In the genomic region with DNA sequence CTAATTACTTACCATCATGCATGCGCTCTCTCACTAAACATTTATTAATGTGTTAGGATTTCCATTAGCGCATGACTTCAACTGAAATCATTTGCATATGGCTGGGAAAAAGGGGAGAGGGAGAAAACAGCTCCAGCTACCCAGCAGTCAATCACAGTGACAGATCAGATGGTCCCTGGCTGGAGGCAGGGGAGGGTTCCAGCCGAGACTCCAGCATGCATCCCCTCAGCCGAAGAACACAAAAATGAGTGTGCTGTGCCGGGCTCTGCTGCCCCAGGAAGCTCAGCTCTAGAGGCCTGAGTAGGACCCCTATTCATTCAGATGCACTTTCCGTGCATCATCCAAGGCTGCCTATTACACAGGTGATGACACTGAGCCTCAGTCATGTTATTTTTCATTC, we compare ENCODE assay signal across 26 cellular contexts. TPM values are rescaled to one million over a fixed set of nuclear protein-coding genes. Genes with fewer than 3 reads are reported as not detected.
"Had no signal": no experiment of that assay in that cellular context is flagged by ENCODE, and none has a peak within 500 bp of the region (broad histone marks: within the 10 kb centered on the region; RNA-seq: fewer than 3 reads in every experiment).

No MANE protein-coding gene starts in this region.

- H3K27me3 ChIP-seq: colonic mucosa, esophagus squamous epithelium, gastrocnemius medialis, upper lobe of right lung had no signal

- FAIRE-seq: bronchial epithelial cell had no signal

- H3K9me3 Mint-ChIP-seq: activated B cell treated with CpG ODN at 0.5 μM for 24 hours; activated naive CD8-positive, alpha-beta T cell treated with anti-CD3 and anti-CD28 coated beads for 36 hours; activated T-cell treated with anti-CD3 and anti-CD28 coated beads, Interleukin-2, amount 50 U/mL, for 4 hours; activated T-helper 2 cell treated with anti-CD3 and anti-CD28 coated beads, Interferon-gamma antibody, Interleukin-2, Interleukin-4, amounts not matched to agents 10 μg/mL and 5 μg/mL and 100 μg/mL, durations not matched to agents 14 hours and 24 hours and 36 hours; naive thymus-derived CD8-positive, alpha-beta T cell had no signal

- DNase-seq: activated B cell treated with CpG ODN at 0.5 μM for 24 hours; activated CD4-positive, alpha-beta T cell treated with anti-CD3 and anti-CD28 coated beads for 36 hours; activated CD4-positive, alpha-beta T cell treated with anti-CD3 and anti-CD28 coated beads, Interleukin-2, amount 50 U/mL, for 4 hours; activated CD8-positive, alpha-beta memory T cell treated with anti-CD3 and anti-CD28 coated beads, Interleukin-2, amount 50 U/mL, for 48 hours; activated naive CD4-positive, alpha-beta T cell treated with Interleukin-2 at 50 U/mL for 16 hours; activated naive CD8-positive, alpha-beta T cell treated with anti-CD3 and anti-CD28 coated beads for 36 hours; activated T-cell treated with anti-CD3 and anti-CD28 coated beads, Interleukin-2, amount 50 U/mL, for 4 hours; amniotic stem cell; colonic mucosa; esophagus squamous epithelium; gastrocnemius medialis; hippocampal formation; kidney glomerular epithelial cell; left ventricle myocardium inferior; naive thymus-derived CD8-positive, alpha-beta T cell; stimulated activated CD4-positive, alpha-beta T cell treated with anti-CD3 and anti-CD28 coated beads, Interleukin-12 subunit alpha, Interleukin-12 subunit beta, amount 100 ng/mL, for 4 hours; stimulated activated CD4-positive, alpha-beta T cell treated with anti-CD3 and anti-CD28 coated beads, Interleukin-4, amount 100 ng/mL, for 4 hours; stimulated activated naive CD8-positive, alpha-beta T cell treated with anti-CD3 and anti-CD28 coated beads, Interleukin-15, Interleukin-2, amounts not matched to agents 100 U/mL and 50 U/mL, for 24 hours; upper lobe of right lung had no signal

- H3K4me3 Mint-ChIP-seq: activated B cell treated with CpG ODN at 0.5 μM for 24 hours; activated CD4-positive, alpha-beta T cell treated with anti-CD3 and anti-CD28 coated beads for 36 hours; activated naive CD8-positive, alpha-beta T cell treated with anti-CD3 and anti-CD28 coated beads for 36 hours; activated T-cell treated with anti-CD3 and anti-CD28 coated beads, Interleukin-2, amount 50 U/mL, for 4 hours; naive thymus-derived CD8-positive, alpha-beta T cell had no signal

- H3K4me1 Mint-ChIP-seq: activated CD4-positive, alpha-beta T cell treated with anti-CD3 and anti-CD28 coated beads for 36 hours; activated naive CD8-positive, alpha-beta T cell treated with anti-CD3 and anti-CD28 coated beads for 36 hours had no signal

- H3K9me3 ChIP-seq: colonic mucosa, esophagus squamous epithelium, gastrocnemius medialis, left ventricle myocardium inferior, prostate gland, upper lobe of right lung had no signal

- H3K27ac ChIP-seq: colonic mucosa, esophagus squamous epithelium, gastrocnemius medialis, left ventricle myocardium inferior, prostate gland, upper lobe of right lung had no signal

- H3K4me3 ChIP-seq: colonic mucosa, esophagus squamous epithelium, gastrocnemius medialis, left ventricle myocardium inferior, prostate gland, upper lobe of right lung had no signal

- H3K27me3 Mint-ChIP-seq: activated B cell treated with CpG ODN at 0.5 μM for 24 hours; activated CD4-positive, alpha-beta T cell treated with anti-CD3 and anti-CD28 coated beads for 36 hours; activated naive CD8-positive, alpha-beta T cell treated with anti-CD3 and anti-CD28 coated beads for 36 hours; naive thymus-derived CD8-positive, alpha-beta T cell had no signal

- H3K36me3 ChIP-seq: colonic mucosa, gastrocnemius medialis, prostate gland, upper lobe of right lung had no signal

- H3K27ac Mint-ChIP-seq: activated B cell treated with CpG ODN at 0.5 μM for 24 hours; activated CD4-positive, alpha-beta T cell treated with anti-CD3 and anti-CD28 coated beads for 36 hours; activated naive CD8-positive, alpha-beta T cell treated with anti-CD3 and anti-CD28 coated beads for 36 hours; activated T-helper 2 cell treated with anti-CD3 and anti-CD28 coated beads, Interferon-gamma antibody, Interleukin-2, Interleukin-4, amounts not matched to agents 10 μg/mL and 5 μg/mL and 100 μg/mL, durations not matched to agents 14 hours and 24 hours and 36 hours had no signal

- ATAC-seq: activated CD4-positive, alpha-beta T cell treated with anti-CD3 and anti-CD28 coated beads for 36 hours; activated T-cell treated with anti-CD3 and anti-CD28 coated beads, Interleukin-2, amount 50 U/mL, for 4 hours; gastrocnemius medialis; naive thymus-derived CD8-positive, alpha-beta T cell; stimulated activated naive CD8-positive, alpha-beta T cell treated with anti-CD3 and anti-CD28 coated beads, Interleukin-15, Interleukin-2, amounts not matched to agents 100 U/mL and 50 U/mL, for 24 hours; upper lobe of right lung had no signal

- H3K36me3 Mint-ChIP-seq: activated naive CD8-positive, alpha-beta T cell treated with anti-CD3 and anti-CD28 coated beads for 36 hours had no signal

- H3K4me1 ChIP-seq: colonic mucosa, esophagus squamous epithelium, gastrocnemius medialis, left ventricle myocardium inferior, prostate gland, upper lobe of right lung had no signal

RNA-seq across cellular contexts. Expression of gene RHO, which starts 6.7 kb away (rescaled TPM):
- total RNA-seq: activated B cell treated with CpG ODN at 0.5 μM for 24 hours; activated CD4-positive, alpha-beta T cell treated with anti-CD3 and anti-CD28 coated beads for 36 hours; activated CD8-positive, alpha-beta memory T cell treated with anti-CD3 and anti-CD28 coated beads for 36 hours; activated naive CD8-positive, alpha-beta T cell treated with anti-CD3 and anti-CD28 coated beads for 36 hours; activated T-cell treated with anti-CD3 and anti-CD28 coated beads, Interleukin-2, amount 50 U/mL, for 4 hours; activated T-helper 2 cell treated with anti-CD3 and anti-CD28 coated beads, Interferon-gamma antibody, Interleukin-2, Interleukin-4, amounts not matched to agents 10 μg/mL and 5 μg/mL and 100 μg/mL, durations not matched to agents 14 hours and 24 hours and 36 hours; bronchial epithelial cell; colonic mucosa; esophagus squamous epithelium; gastrocnemius medialis; left ventricle myocardium inferior; lung microvascular endothelial cell; osteocyte; subcutaneous adipose tissue; upper lobe of right lung had no signal
- polyA plus RNA-seq: naive thymus-derived CD8-positive, alpha-beta T cell had no signal

RNA-seq across cellular contexts. Expression of gene H1-8, which starts 21.3 kb away (rescaled TPM):
- total RNA-seq: activated B cell treated with CpG ODN at 0.5 μM for 24 hours; activated CD4-positive, alpha-beta T cell treated with anti-CD3 and anti-CD28 coated beads for 36 hours; activated CD8-positive, alpha-beta memory T cell treated with anti-CD3 and anti-CD28 coated beads for 36 hours; activated naive CD8-positive, alpha-beta T cell treated with anti-CD3 and anti-CD28 coated beads for 36 hours; activated T-cell treated with anti-CD3 and anti-CD28 coated beads, Interleukin-2, amount 50 U/mL, for 4 hours; activated T-helper 2 cell treated with anti-CD3 and anti-CD28 coated beads, Interferon-gamma antibody, Interleukin-2, Interleukin-4, amounts not matched to agents 10 μg/mL and 5 μg/mL and 100 μg/mL, durations not matched to agents 14 hours and 24 hours and 36 hours; bronchial epithelial cell; colonic mucosa; esophagus squamous epithelium; gastrocnemius medialis; left ventricle myocardium inferior; lung microvascular endothelial cell; naive thymus-derived CD8-positive, alpha-beta T cell; osteocyte; prostate gland; subcutaneous adipose tissue; upper lobe of right lung had no signal
- polyA plus RNA-seq: naive thymus-derived CD8-positive, alpha-beta T cell had no signal
